ENCODE assay signal across 1 cellular context in the genomic region with DNA sequence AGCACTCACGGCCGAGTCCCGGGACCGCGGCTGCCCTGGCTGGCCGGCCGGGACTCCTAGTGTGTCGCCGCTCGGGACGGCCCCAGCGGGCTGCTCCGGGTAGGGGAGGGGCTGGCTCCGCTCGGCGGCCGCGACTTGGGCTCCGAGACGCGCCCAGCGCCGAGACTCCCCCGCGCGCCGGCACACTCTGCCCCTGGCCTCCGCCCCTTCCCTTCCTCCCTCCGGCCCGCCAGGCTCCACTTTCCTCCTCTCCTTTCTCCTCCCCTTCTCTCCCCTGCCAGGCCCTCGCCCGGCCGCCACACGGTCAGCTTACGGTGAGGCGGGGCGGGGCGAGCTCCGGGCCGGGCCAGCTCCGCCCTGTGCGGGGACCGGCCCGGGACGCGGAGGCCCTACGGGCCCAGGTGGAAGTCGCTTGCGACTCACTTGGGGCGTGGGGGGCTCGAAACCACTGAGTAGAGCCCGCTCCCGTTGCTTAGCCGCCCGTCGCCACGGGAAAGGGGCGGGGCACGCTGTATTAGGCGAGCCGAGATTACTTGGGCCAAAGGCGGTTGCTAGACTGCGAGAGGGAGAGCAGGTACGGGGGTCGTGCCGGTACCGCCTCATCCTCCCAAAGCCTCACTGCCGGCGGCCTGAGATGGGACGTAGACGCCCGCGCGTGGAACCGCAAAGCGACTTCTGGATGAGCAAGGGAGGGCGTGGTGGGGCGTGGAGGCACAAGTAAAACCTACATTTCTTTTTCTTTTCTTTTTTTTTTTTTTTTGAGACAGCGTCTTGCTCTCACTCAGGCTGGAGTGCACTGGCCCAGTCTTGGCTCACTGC.
TF ChIP-seq lines count a peak whose summit lies in the region.

A gene with protein sequence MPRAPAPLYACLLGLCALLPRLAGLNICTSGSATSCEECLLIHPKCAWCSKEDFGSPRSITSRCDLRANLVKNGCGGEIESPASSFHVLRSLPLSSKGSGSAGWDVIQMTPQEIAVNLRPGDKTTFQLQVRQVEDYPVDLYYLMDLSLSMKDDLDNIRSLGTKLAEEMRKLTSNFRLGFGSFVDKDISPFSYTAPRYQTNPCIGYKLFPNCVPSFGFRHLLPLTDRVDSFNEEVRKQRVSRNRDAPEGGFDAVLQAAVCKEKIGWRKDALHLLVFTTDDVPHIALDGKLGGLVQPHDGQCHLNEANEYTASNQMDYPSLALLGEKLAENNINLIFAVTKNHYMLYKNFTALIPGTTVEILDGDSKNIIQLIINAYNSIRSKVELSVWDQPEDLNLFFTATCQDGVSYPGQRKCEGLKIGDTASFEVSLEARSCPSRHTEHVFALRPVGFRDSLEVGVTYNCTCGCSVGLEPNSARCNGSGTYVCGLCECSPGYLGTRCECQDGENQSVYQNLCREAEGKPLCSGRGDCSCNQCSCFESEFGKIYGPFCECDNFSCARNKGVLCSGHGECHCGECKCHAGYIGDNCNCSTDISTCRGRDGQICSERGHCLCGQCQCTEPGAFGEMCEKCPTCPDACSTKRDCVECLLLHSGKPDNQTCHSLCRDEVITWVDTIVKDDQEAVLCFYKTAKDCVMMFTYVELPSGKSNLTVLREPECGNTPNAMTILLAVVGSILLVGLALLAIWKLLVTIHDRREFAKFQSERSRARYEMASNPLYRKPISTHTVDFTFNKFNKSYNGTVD (minus strand): TSS at position 189 of the 819 bp plus-strand sequence. CDS start 365 bp downstream, outside the sequence.

TF ChIP-seq in K562, 482 proteins besides CTCF, POLR2A, EP300 and RAD21 (continues in another document):
- TF ChIP-seq CCNT2 (IDR thresholded peaks at IDR 0.05; ENCODE audit: borderline replicate concordance, extremely low read depth, insufficient read length, low read depth, low read length) (peak; percentile 88), CHCHD3 (CRISPR knock-in tag; IDR thresholded peaks at IDR 0.05) (no peak), POLR2AphosphoS5 (IDR thresholded peaks at IDR 0.05; ENCODE audit: control insufficient read depth, insufficient read depth, low read depth, low read length) (peak; percentile 64; the same call in 1 of the 2 replicates), NRF1 (conservative IDR thresholded peaks at IDR 0.05 in 1 of 2, IDR thresholded peaks at IDR 0.05 in 1 of 2) (peak in 1 of 2 experiments; percentile 11; a peak in 1 of 4 replicates), RBBP5 (IDR thresholded peaks at IDR 0.05; ENCODE audit: borderline replicate concordance, insufficient read depth, low read length, poor library complexity, severe bottlenecking) (peak; percentile 49), KDM1A (IDR thresholded peaks at IDR 0.05) (peak in 1 of 2 experiments; percentile 24; a peak in 1 of 4 replicates), CEBPG (CRISPR knock-in tag; IDR thresholded peaks at IDR 0.05) (no peak), CEBPG (tag; conservative IDR thresholded peaks at IDR 0.05 in 1 of 2, IDR thresholded peaks at IDR 0.05 in 1 of 2) (no peak), SMAD4 (CRISPR knock-in tag; conservative IDR thresholded peaks at IDR 0.05) (peak; percentile 72), MTA3 (IDR thresholded peaks at IDR 0.05; ENCODE audit: borderline replicate concordance) (0 out of 2 replicates have a peak, but pooled peaks have one; percentile 15), EGR1 (conservative IDR thresholded peaks at IDR 0.05) (peak; percentile 44), ZNF274 (IDR thresholded peaks at IDR 0.05; ENCODE audit: borderline replicate concordance, low read depth, low read length) (no peak), NUFIP1 (IDR thresholded peaks at IDR 0.05; ENCODE audit: partially characterized antibody) (no peak), HDAC1 (IDR thresholded peaks at IDR 0.05) (peak in 1 of 2 experiments; percentile 52; a peak in 1 of 4 replicates), RB1 (IDR thresholded peaks at IDR 0.05; ENCODE audit: low read depth) (no peak), RBM15 (IDR thresholded peaks at IDR 0.05; ENCODE audit: insufficient read depth, low read length) (no peak), HMG20B (CRISPR knock-in tag; IDR thresholded peaks at IDR 0.05) (no peak), NR2C2 (CRISPR knock-in tag; IDR thresholded peaks at IDR 0.05) (no peak), NR2C2 (tag; IDR thresholded peaks at IDR 0.05) (peak; percentile 20; the same call in 1 of the 2 replicates), BHLHE40 (IDR thresholded peaks at IDR 0.05; ENCODE audit: low read length) (peak; percentile 76), TEAD4 (IDR thresholded peaks at IDR 0.05; ENCODE audit: low read length) (0 out of 2 replicates have a peak, but pooled peaks have one; percentile 13), TEAD4 (CRISPR knock-in tag; IDR thresholded peaks at IDR 0.05; ENCODE audit: borderline replicate concordance) (no peak), MAZ (CRISPR knock-in tag; conservative IDR thresholded peaks at IDR 0.05 in 1 of 2, IDR thresholded peaks at IDR 0.05 in 1 of 2) (peak; percentile 73 to 87), CBFA2T3 (IDR thresholded peaks at IDR 0.05) (0 out of 2 replicates have a peak, but pooled peaks have one; percentile 19), ZNF212 (CRISPR knock-in tag; IDR thresholded peaks at IDR 0.05) (no peak), CTBP1 (IDR thresholded peaks at IDR 0.05; ENCODE audit: borderline replicate concordance) (peak; percentile 53; the same call in 1 of the 2 replicates), PCBP1 (IDR thresholded peaks at IDR 0.05; ENCODE audit: low read depth, low read length, poor library complexity, severe bottlenecking) (peak; percentile 67), NFIC (IDR thresholded peaks at IDR 0.05) (peak; percentile 47; the same call in 1 of the 2 replicates), PHF21A (IDR thresholded peaks at IDR 0.05; ENCODE audit: borderline replicate concordance, low read depth) (peak; percentile 37; the same call in 1 of the 2 replicates), ZFX (CRISPR knock-in tag; IDR thresholded peaks at IDR 0.05) (peak; percentile 56), NONO (IDR thresholded peaks at IDR 0.05; ENCODE audit: low read depth in 2 of 2, low read length in 1 of 2) (peak; percentile 24 to 31; a peak in 1 of 4 replicates), RBM25 (IDR thresholded peaks at IDR 0.05; ENCODE audit: low read depth, low read length, severe bottlenecking) (no peak), ZNF184 (CRISPR knock-in tag; IDR thresholded peaks at IDR 0.05) (no peak), KDM5B (IDR thresholded peaks at IDR 0.05; ENCODE audit: insufficient replicate concordance, low read depth, low read length) (peak; percentile 43), TAF1 (IDR thresholded peaks at IDR 0.05; ENCODE audit: control insufficient read depth, extremely low read depth, insufficient read depth, low read length, severe bottlenecking) (peak; percentile 46)
- TF ChIP-seq, protein P1, sequence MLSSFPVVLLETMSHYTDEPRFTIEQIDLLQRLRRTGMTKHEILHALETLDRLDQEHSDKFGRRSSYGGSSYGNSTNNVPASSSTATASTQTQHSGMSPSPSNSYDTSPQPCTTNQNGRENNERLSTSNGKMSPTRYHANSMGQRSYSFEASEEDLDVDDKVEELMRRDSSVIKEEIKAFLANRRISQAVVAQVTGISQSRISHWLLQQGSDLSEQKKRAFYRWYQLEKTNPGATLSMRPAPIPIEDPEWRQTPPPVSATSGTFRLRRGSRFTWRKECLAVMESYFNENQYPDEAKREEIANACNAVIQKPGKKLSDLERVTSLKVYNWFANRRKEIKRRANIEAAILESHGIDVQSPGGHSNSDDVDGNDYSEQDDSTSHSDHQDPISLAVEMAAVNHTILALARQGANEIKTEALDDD (IDR thresholded peaks at IDR 0.05): no peak
- TF ChIP-seq, protein P2, sequence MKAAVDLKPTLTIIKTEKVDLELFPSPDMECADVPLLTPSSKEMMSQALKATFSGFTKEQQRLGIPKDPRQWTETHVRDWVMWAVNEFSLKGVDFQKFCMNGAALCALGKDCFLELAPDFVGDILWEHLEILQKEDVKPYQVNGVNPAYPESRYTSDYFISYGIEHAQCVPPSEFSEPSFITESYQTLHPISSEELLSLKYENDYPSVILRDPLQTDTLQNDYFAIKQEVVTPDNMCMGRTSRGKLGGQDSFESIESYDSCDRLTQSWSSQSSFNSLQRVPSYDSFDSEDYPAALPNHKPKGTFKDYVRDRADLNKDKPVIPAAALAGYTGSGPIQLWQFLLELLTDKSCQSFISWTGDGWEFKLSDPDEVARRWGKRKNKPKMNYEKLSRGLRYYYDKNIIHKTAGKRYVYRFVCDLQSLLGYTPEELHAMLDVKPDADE (conservative IDR thresholded peaks at IDR 0.05; ENCODE audit: control insufficient read depth, low read depth, low read length): peak; percentile 78; the same call in 1 of the 2 replicates
- TF ChIP-seq, protein P3, sequence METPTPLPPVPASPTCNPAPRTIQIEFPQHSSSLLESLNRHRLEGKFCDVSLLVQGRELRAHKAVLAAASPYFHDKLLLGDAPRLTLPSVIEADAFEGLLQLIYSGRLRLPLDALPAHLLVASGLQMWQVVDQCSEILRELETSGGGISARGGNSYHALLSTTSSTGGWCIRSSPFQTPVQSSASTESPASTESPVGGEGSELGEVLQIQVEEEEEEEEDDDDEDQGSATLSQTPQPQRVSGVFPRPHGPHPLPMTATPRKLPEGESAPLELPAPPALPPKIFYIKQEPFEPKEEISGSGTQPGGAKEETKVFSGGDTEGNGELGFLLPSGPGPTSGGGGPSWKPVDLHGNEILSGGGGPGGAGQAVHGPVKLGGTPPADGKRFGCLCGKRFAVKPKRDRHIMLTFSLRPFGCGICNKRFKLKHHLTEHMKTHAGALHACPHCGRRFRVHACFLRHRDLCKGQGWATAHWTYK (CRISPR knock-in tag; IDR thresholded peaks at IDR 0.05): peak; percentile 70
- TF ChIP-seq, protein P4, sequence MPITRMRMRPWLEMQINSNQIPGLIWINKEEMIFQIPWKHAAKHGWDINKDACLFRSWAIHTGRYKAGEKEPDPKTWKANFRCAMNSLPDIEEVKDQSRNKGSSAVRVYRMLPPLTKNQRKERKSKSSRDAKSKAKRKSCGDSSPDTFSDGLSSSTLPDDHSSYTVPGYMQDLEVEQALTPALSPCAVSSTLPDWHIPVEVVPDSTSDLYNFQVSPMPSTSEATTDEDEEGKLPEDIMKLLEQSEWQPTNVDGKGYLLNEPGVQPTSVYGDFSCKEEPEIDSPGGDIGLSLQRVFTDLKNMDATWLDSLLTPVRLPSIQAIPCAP (CRISPR knock-in tag; IDR thresholded peaks at IDR 0.05; ENCODE audit: borderline replicate concordance): no peak
- TF ChIP-seq, protein P5, sequence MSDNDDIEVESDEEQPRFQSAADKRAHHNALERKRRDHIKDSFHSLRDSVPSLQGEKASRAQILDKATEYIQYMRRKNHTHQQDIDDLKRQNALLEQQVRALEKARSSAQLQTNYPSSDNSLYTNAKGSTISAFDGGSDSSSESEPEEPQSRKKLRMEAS (CRISPR knock-in tag; IDR thresholded peaks at IDR 0.05): peak; percentile 13; the same call in 1 of the 2 replicates
- TF ChIP-seq, protein P6, sequence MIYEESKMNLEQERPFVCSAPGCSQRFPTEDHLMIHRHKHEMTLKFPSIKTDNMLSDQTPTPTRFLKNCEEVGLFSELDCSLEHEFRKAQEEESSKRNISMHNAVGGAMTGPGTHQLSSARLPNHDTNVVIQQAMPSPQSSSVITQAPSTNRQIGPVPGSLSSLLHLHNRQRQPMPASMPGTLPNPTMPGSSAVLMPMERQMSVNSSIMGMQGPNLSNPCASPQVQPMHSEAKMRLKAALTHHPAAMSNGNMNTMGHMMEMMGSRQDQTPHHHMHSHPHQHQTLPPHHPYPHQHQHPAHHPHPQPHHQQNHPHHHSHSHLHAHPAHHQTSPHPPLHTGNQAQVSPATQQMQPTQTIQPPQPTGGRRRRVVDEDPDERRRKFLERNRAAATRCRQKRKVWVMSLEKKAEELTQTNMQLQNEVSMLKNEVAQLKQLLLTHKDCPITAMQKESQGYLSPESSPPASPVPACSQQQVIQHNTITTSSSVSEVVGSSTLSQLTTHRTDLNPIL (CRISPR knock-in tag; IDR thresholded peaks at IDR 0.05): no peak
- TF ChIP-seq, protein P7, sequence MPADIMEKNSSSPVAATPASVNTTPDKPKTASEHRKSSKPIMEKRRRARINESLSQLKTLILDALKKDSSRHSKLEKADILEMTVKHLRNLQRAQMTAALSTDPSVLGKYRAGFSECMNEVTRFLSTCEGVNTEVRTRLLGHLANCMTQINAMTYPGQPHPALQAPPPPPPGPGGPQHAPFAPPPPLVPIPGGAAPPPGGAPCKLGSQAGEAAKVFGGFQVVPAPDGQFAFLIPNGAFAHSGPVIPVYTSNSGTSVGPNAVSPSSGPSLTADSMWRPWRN (IDR thresholded peaks at IDR 0.05; ENCODE audit: low read depth): peak; percentile 45; the same call in 1 of the 2 replicates
- TF ChIP-seq, protein P8, sequence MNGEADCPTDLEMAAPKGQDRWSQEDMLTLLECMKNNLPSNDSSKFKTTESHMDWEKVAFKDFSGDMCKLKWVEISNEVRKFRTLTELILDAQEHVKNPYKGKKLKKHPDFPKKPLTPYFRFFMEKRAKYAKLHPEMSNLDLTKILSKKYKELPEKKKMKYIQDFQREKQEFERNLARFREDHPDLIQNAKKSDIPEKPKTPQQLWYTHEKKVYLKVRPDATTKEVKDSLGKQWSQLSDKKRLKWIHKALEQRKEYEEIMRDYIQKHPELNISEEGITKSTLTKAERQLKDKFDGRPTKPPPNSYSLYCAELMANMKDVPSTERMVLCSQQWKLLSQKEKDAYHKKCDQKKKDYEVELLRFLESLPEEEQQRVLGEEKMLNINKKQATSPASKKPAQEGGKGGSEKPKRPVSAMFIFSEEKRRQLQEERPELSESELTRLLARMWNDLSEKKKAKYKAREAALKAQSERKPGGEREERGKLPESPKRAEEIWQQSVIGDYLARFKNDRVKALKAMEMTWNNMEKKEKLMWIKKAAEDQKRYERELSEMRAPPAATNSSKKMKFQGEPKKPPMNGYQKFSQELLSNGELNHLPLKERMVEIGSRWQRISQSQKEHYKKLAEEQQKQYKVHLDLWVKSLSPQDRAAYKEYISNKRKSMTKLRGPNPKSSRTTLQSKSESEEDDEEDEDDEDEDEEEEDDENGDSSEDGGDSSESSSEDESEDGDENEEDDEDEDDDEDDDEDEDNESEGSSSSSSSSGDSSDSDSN (IDR thresholded peaks at IDR 0.05; ENCODE audit: borderline replicate concordance in 1 of 2, low read depth in 2 of 2, low read length in 2 of 2): peak; percentile 97 to 100
- TF ChIP-seq, protein P9, sequence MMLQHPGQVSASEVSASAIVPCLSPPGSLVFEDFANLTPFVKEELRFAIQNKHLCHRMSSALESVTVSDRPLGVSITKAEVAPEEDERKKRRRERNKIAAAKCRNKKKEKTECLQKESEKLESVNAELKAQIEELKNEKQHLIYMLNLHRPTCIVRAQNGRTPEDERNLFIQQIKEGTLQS (IDR thresholded peaks at IDR 0.05): no peak
- TF ChIP-seq, protein P9 (CRISPR knock-in tag; conservative IDR thresholded peaks at IDR 0.05): no peak
- TF ChIP-seq, protein P10, sequence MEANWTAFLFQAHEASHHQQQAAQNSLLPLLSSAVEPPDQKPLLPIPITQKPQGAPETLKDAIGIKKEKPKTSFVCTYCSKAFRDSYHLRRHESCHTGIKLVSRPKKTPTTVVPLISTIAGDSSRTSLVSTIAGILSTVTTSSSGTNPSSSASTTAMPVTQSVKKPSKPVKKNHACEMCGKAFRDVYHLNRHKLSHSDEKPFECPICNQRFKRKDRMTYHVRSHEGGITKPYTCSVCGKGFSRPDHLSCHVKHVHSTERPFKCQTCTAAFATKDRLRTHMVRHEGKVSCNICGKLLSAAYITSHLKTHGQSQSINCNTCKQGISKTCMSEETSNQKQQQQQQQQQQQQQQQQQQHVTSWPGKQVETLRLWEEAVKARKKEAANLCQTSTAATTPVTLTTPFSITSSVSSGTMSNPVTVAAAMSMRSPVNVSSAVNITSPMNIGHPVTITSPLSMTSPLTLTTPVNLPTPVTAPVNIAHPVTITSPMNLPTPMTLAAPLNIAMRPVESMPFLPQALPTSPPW (CRISPR knock-in tag; IDR thresholded peaks at IDR 0.05): peak; percentile 61
